8 cellular contexts compared by ENCODE assay signal in the genomic region with DNA sequence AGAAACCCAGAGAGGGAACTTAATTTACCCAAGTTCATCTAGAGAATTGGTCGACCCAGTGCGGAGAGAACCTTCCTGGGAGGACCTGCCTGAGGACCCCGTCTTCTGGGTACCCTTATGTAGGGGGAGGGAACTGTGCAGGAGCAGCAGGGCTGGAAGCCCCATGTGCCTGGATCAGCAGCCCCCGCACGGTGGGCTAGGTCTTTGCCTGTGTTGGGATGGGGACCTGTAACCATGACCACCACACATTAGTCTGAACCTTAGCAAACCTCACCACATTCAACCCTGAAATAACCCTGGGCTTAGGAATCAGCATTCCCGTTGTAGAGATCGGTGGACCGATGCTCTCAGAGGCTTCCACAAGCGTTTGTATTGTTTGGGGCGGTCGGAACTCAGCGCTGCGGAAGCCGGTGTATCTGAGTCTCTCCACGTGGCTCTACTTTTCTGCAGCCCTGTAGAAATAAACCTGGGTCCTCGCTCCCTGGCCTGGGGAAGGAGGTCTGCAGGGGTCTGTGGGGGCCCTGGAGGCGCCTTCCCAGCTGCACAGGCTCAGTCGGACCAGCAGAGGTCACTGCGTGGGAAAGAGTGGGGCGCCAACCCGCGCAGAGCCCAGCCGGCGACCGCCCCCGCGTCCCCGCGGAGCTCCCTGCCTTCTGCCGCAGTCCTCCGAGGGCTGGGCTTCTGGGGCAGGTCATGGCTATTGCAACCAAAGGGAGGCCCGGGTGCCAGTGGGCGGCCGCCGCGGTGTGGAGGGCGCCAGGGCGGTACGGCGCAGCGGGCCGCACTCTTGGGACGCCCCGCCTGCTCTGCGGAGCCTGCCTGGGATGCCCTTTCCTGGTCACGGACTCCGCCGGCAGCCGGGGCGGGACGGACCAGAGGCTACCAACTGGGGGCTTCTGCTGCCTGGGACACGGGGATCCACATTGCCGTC. TPM values are rescaled to one million over a fixed set of nuclear protein-coding genes. Genes with fewer than 3 reads are reported as not detected.
DNase-seq lines count a peak whose midpoint lies in the region; ATAC-seq and TF ChIP-seq lines count a peak whose summit lies in the region.

No MANE protein-coding gene starts in this region.

- H3K27ac ChIP-seq in CD4-positive, alpha-beta T cell (ENCODE audit: low read depth, low read length): no peak overlapping the region
- H3K27ac ChIP-seq in HL-60 (replicated peaks): no peak overlapping the region
- H3K27ac ChIP-seq in endodermal cell (ENCODE audit: low read depth, low read length): no peak overlapping the region

- no peak overlapping the region for H3K9ac ChIP-seq in endodermal cell (ENCODE audit: extremely low read depth, low read length, poor library complexity, severe bottlenecking)

- H3K4me1 Mint-ChIP-seq in CD4-positive, alpha-beta T cell (ENCODE audit: low read depth): no peaks in the 10 kb centered on the region
- no peaks in the 10 kb centered on the region for H3K4me1 Mint-ChIP-seq in endodermal cell

- intact Hi-C loops in CD4-positive, alpha-beta T cell (cut with DNase I, micrococcal nuclease): loop anchor here (1.0 to 5.0 kb wide), 6 partner anchors 60 to 438 kb away; no protein-coding TSS in a partner anchor

- WGBS in endodermal cell (ENCODE audit: insufficient coverage in 1 of 2, insufficient read length in 1 of 2), 2 experiments: 14 to 18% methylated on average over 33 to 53 of the region's 53 CpGs

- peaks cover 62% of the 10 kb centered on the region for H3K27me3 ChIP-seq in CD4-positive, alpha-beta T cell (ENCODE audit: control insufficient read depth, insufficient read depth, low read length)
- peaks cover 25% of the 10 kb centered on the region for H3K27me3 ChIP-seq in HL-60 (ENCODE audit: insufficient read depth, poor library complexity, severe bottlenecking)
- H3K27me3 ChIP-seq in endodermal cell (ENCODE audit: control insufficient read depth, insufficient read depth, low read length, poor library complexity, severe bottlenecking): peaks cover 85% of the 10 kb centered on the region

- peaks cover 72% of the 10 kb centered on the region for H3K27me3 Mint-ChIP-seq in CD4-positive, alpha-beta T cell
- H3K27me3 Mint-ChIP-seq in endodermal cell (ENCODE audit: insufficient read depth): peaks cover 83% of the 10 kb centered on the region

- CTCF ChIA-PET in CD4-positive, alpha-beta T cell (lab: Charles Lee): interaction anchor here (0.6 to 2.4 kb wide), 13 partner anchors 10 to 475 kb away, joined by 3 to 15 read pairs (median 4); a partner anchor contains a TSS

- H3K4me1 ChIP-seq in endodermal cell (ENCODE audit: control insufficient read depth, insufficient read depth, low read length): no peaks in the 10 kb centered on the region

- H3K4me3 Mint-ChIP-seq in CD4-positive, alpha-beta T cell: no peak overlapping the region
- peak overlapping the region; percentile 36 for H3K4me3 Mint-ChIP-seq in endodermal cell

- peak; percentile 94 for ATAC-seq in CD4-positive, alpha-beta T cell (ENCODE audit: poor library complexity)
- ATAC-seq in GM21367 (IDR thresholded peaks at IDR 0.05; ENCODE audit: unreplicated experiment): no peak

- no peaks in the 10 kb centered on the region for H3K36me3 Mint-ChIP-seq in CD4-positive, alpha-beta T cell (ENCODE audit: low read depth)
- H3K36me3 Mint-ChIP-seq in endodermal cell (ENCODE audit: low read depth): no peaks in the 10 kb centered on the region

- H3K27ac Mint-ChIP-seq in CD4-positive, alpha-beta T cell: no peak overlapping the region
- H3K27ac Mint-ChIP-seq in endodermal cell: no peak overlapping the region

- POLR2A ChIA-PET in CD4-positive, alpha-beta T cell (lab: Charles Lee): interaction anchor here (0.9 to 1.5 kb wide), 3 partner anchors 14 to 64 kb away, joined by 3 to 7 read pairs (median 3); no protein-coding TSS in a partner anchor

- H3K9me3 Mint-ChIP-seq in CD4-positive, alpha-beta T cell: no peaks in the 10 kb centered on the region
- H3K9me3 Mint-ChIP-seq in endodermal cell: no peaks in the 10 kb centered on the region

- H3K9me3 ChIP-seq in CD4-positive, alpha-beta T cell (ENCODE audit: control insufficient read depth, low read length): no peaks in the 10 kb centered on the region
- no peaks in the 10 kb centered on the region for H3K9me3 ChIP-seq in endodermal cell (ENCODE audit: control insufficient read depth, low read length)

- H3K4me3 ChIP-seq in HL-60 (replicated peaks; ENCODE audit: insufficient read depth, low read length) (peak overlapping the region; percentile 22), endodermal cell (ENCODE audit: low read length) (peak overlapping the region; percentile 53)

- H3K36me3 ChIP-seq in endodermal cell (ENCODE audit: control insufficient read depth, insufficient read depth, low read length): no peaks in the 10 kb centered on the region

- TF ChIP-seq CTCF in CD4-positive, alpha-beta T cell (IDR thresholded peaks at IDR 0.05): peak; percentile 77
- peak; percentile 29 for TF ChIP-seq CTCF in HL-60 (IDR thresholded peaks at IDR 0.05; ENCODE audit: insufficient read depth, low read length)
- peak; percentile 92 for TF ChIP-seq CTCF in endodermal cell (conservative IDR thresholded peaks at IDR 0.05)

- DNase-seq in CD4-positive, alpha-beta T cell: peak; percentile 27 to 68 (median 44)
- DNase-seq in HL-60 (ENCODE audit: low read depth in 1 of 2, low spot score in 1 of 2) (peak; percentile 13 to 17), endodermal cell (peak; percentile 89), middle frontal gyrus (ENCODE audit: extremely low spot score, low spot score) (peak; percentile 69), dedifferentiated amniotic fluid mesenchymal stem cell (ENCODE audit: extremely low spot score) (no peak)
- peak; percentile 13 to 29 (median 23) for DNase-seq in activated CD8-positive, alpha-beta memory T cell treated with anti-CD3 and anti-CD28 coated beads for 48 hours (ENCODE audit: low read depth in 2 of 3, low spot score in 2 of 3)
- DNase-seq in stimulated activated CD8-positive, alpha-beta memory T cell treated with anti-CD3 and anti-CD28 coated beads, Interleukin-4, amount 100 ng/mL, for 48 hours: peak; percentile 75

RNA-seq across cellular contexts. Expression of a gene that starts 36.2 kb away (rescaled TPM):
- not detected for total RNA-seq in CD4-positive, alpha-beta T cell
- not detected for total RNA-seq in endodermal cell
- not detected for polyA plus RNA-seq in endodermal cell (2013, experiment 1 of 2)
- polyA plus RNA-seq in endodermal cell (2013, experiment 2 of 2): not detected

RNA-seq across cellular contexts. Expression of a gene that starts 51.0 kb away (rescaled TPM):
- total RNA-seq in CD4-positive, alpha-beta T cell: under 1 TPM; 0.78 to 0.88 TPM
- under 1 TPM; 0.11 to 0.57 TPM for total RNA-seq in endodermal cell
- 7.8 TPM for polyA plus RNA-seq in endodermal cell (2013, experiment 1 of 2)
- 7.9 TPM for polyA plus RNA-seq in endodermal cell (2013, experiment 2 of 2)

Comparison
In these comparisons a context has a peak if more than half of its experiments do, and no peak if none do; other contexts are left out.
1. CTCF ChIP-seq: peak in every context shown above with its lines; median percentile 92 in endodermal cell; 77 in CD4-positive, alpha-beta T cell; 29 in HL-60.